ENCODE assay signal across 1 cellular context in genomic region chr20:62487564-62488086, GRCh38.
TF ChIP-seq lines count a peak whose summit lies in the region.

No MANE protein-coding gene starts in this region.

TF ChIP-seq in HepG2, 621 proteins besides CTCF, POLR2A, EP300 and RAD21 (continued from another document and continues in another):
- TF ChIP-seq, protein P1, sequence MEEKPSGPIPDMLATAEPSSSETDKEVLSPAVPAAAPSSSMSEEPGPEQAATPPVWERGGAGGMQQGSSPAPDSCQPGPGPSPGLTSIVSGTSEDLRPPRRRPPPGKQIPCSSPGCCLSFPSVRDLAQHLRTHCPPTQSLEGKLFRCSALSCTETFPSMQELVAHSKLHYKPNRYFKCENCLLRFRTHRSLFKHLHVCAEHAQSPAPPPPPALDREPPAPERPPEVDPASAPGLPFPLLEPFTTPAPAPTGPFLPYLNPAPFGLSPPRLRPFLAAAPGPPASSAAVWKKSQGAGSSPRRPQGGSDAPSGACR (CRISPR knock-in tag; IDR thresholded peaks at IDR 0.05) = no peak
- TF ChIP-seq NFE2L2 (IDR thresholded peaks at IDR 0.05; ENCODE audit: low read length) (no peak), TAF1 (CRISPR knock-in tag; IDR thresholded peaks at IDR 0.05) (peak; percentile 30; the same call in 1 of the 2 replicates), ZNF331 (CRISPR knock-in tag; IDR thresholded peaks at IDR 0.05) (peak; percentile 64; the same call in 1 of the 2 replicates), ZMYM2 (CRISPR knock-in tag; IDR thresholded peaks at IDR 0.05) (no peak), ZNF850 (CRISPR knock-in tag; conservative IDR thresholded peaks at IDR 0.05) (no peak), ZBTB7A (CRISPR knock-in tag; IDR thresholded peaks at IDR 0.05) (peak; percentile 61; the same call in 1 of the 2 replicates), ELF4 (CRISPR knock-in tag; IDR thresholded peaks at IDR 0.05; ENCODE audit: borderline replicate concordance) (no peak), ZNF703 (CRISPR knock-in tag; IDR thresholded peaks at IDR 0.05; ENCODE audit: borderline replicate concordance) (no peak), ATF5 (CRISPR knock-in tag; IDR thresholded peaks at IDR 0.05; ENCODE audit: low read depth) (no peak), MLX (CRISPR knock-in tag; IDR thresholded peaks at IDR 0.05) (no peak), TOE1 (CRISPR knock-in tag; IDR thresholded peaks at IDR 0.05) (no peak), NFKBIZ (CRISPR knock-in tag; IDR thresholded peaks at IDR 0.05) (no peak), NCOA5 (CRISPR knock-in tag; IDR thresholded peaks at IDR 0.05) (no peak), POLR2AphosphoS5 (IDR thresholded peaks at IDR 0.05; ENCODE audit: low read depth, low read length) (no peak), ZNF710 (CRISPR knock-in tag; IDR thresholded peaks at IDR 0.05; ENCODE audit: borderline replicate concordance) (0 out of 2 replicates have a peak, but pooled peaks have one; percentile 40), SOX5 (CRISPR knock-in tag; IDR thresholded peaks at IDR 0.05; ENCODE audit: borderline replicate concordance) (0 out of 2 replicates have a peak, but pooled peaks have one; percentile 30), ZNF263 (CRISPR knock-in tag; IDR thresholded peaks at IDR 0.05) (no peak), PCBP1 (IDR thresholded peaks at IDR 0.05; ENCODE audit: borderline replicate concordance, low read depth, low read length) (peak; percentile 88; the same call in 1 of the 2 replicates), SMYD3 (CRISPR knock-in tag; IDR thresholded peaks at IDR 0.05) (no peak), AHR (CRISPR knock-in tag; IDR thresholded peaks at IDR 0.05) (no peak), MAFG (CRISPR knock-in tag; IDR thresholded peaks at IDR 0.05) (no peak), DMAP1 (CRISPR knock-in tag; IDR thresholded peaks at IDR 0.05) (0 out of 2 replicates have a peak, but pooled peaks have one; percentile 33), ZNF326 (CRISPR knock-in tag; IDR thresholded peaks at IDR 0.05; ENCODE audit: borderline replicate concordance) (no peak), ZZZ3 (CRISPR knock-in tag; IDR thresholded peaks at IDR 0.05; ENCODE audit: borderline replicate concordance) (no peak), MED8 (CRISPR knock-in tag; IDR thresholded peaks at IDR 0.05; ENCODE audit: insufficient replicate concordance) (no peak), TGIF2 (CRISPR knock-in tag; IDR thresholded peaks at IDR 0.05) (no peak), ZNF883 (CRISPR knock-in tag; IDR thresholded peaks at IDR 0.05; ENCODE audit: not compliant biosample characterization) (no peak), ZNF367 (CRISPR knock-in tag; IDR thresholded peaks at IDR 0.05; ENCODE audit: borderline replicate concordance) (no peak), XRCC5 (optimal IDR thresholded peaks at IDR 0.05; ENCODE audit: low read length) (peak; percentile 71), ZNF552 (CRISPR knock-in tag; IDR thresholded peaks at IDR 0.05; ENCODE audit: borderline replicate concordance) (no peak), STAT5B (CRISPR knock-in tag; IDR thresholded peaks at IDR 0.05) (no peak), LCORL (IDR thresholded peaks at IDR 0.05) (no peak), LCORL (CRISPR knock-in tag; IDR thresholded peaks at IDR 0.05) (no peak), TEAD3 (CRISPR knock-in tag; optimal IDR thresholded peaks at IDR 0.05; ENCODE audit: borderline replicate concordance) (peak; percentile 38), HNRNPUL1 (IDR thresholded peaks at IDR 0.05; ENCODE audit: low read depth, low read length) (no peak), AGO2 (optimal IDR thresholded peaks at IDR 0.05; ENCODE audit: low read depth, low read length) (no peak), ZNF562 (CRISPR knock-in tag; IDR thresholded peaks at IDR 0.05; ENCODE audit: borderline replicate concordance) (no peak), NBN (conservative IDR thresholded peaks at IDR 0.05) (no peak), KLF6 (CRISPR knock-in tag; IDR thresholded peaks at IDR 0.05) (no peak), PRMT3 (CRISPR knock-in tag; IDR thresholded peaks at IDR 0.05; ENCODE audit: borderline replicate concordance, low read depth) (0 out of 2 replicates have a peak, but pooled peaks have one; percentile 69), ZNF17 (CRISPR knock-in tag; IDR thresholded peaks at IDR 0.05) (no peak), ZNF629 (CRISPR knock-in tag; conservative IDR thresholded peaks at IDR 0.05) (no peak), ZNF530 (CRISPR knock-in tag; IDR thresholded peaks at IDR 0.05; ENCODE audit: low read depth) (no peak), RFXAP (CRISPR knock-in tag; IDR thresholded peaks at IDR 0.05; ENCODE audit: borderline replicate concordance) (no peak; the same call in 1 of the 2 replicates), MATR3 (CRISPR knock-in tag; IDR thresholded peaks at IDR 0.05) (no peak), SYNCRIP (IDR thresholded peaks at IDR 0.05; ENCODE audit: insufficient read depth, low read depth, low read length) (no peak), ZNF350 (CRISPR knock-in tag; IDR thresholded peaks at IDR 0.05; ENCODE audit: borderline replicate concordance, low read depth) (no peak), SIX1 (CRISPR knock-in tag; IDR thresholded peaks at IDR 0.05; ENCODE audit: borderline replicate concordance) (no peak), ZNF800 (CRISPR knock-in tag; IDR thresholded peaks at IDR 0.05) (no peak), EEA1 (CRISPR knock-in tag; IDR thresholded peaks at IDR 0.05; ENCODE audit: borderline replicate concordance) (no peak), ZNF138 (CRISPR knock-in tag; IDR thresholded peaks at IDR 0.05; ENCODE audit: low read depth) (no peak)
- TF ChIP-seq, protein P2, sequence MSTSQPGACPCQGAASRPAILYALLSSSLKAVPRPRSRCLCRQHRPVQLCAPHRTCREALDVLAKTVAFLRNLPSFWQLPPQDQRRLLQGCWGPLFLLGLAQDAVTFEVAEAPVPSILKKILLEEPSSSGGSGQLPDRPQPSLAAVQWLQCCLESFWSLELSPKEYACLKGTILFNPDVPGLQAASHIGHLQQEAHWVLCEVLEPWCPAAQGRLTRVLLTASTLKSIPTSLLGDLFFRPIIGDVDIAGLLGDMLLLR (CRISPR knock-in tag; IDR thresholded peaks at IDR 0.05) = no peak
- TF ChIP-seq, protein P3, sequence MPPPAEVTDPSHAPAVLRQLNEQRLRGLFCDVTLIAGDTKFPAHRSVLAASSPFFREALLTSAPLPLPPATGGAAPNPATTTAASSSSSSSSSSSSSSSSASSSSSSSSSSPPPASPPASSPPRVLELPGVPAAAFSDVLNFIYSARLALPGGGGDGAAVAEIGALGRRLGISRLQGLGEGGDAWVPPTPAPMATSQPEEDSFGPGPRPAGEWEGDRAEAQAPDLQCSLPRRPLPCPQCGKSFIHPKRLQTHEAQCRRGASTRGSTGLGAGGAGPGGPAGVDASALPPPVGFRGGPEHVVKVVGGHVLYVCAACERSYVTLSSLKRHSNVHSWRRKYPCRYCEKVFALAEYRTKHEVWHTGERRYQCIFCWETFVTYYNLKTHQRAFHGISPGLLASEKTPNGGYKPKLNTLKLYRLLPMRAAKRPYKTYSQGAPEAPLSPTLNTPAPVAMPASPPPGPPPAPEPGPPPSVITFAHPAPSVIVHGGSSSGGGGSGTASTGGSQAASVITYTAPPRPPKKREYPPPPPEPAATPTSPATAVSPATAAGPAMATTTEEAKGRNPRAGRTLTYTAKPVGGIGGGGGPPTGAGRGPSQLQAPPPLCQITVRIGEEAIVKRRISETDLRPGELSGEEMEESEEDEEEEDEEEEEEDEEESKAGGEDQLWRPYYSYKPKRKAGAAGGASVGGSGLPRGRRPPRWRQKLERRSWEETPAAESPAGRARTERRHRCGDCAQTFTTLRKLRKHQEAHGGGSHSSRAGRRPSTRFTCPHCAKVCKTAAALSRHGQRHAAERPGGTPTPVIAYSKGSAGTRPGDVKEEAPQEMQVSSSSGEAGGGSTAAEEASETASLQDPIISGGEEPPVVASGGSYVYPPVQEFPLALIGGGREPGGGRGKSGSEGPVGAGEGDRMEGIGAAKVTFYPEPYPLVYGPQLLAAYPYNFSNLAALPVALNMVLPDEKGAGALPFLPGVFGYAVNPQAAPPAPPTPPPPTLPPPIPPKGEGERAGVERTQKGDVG (CRISPR knock-in tag; IDR thresholded peaks at IDR 0.05; ENCODE audit: borderline replicate concordance) = no peak
- TF ChIP-seq, protein P4, sequence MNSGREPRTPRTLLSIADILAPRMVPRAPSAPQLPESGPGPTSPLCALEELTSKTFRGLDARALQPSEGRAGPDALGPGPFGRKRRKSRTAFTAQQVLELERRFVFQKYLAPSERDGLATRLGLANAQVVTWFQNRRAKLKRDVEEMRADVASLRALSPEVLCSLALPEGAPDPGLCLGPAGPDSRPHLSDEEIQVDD (CRISPR knock-in tag; IDR thresholded peaks at IDR 0.05; ENCODE audit: borderline replicate concordance) = no peak
- TF ChIP-seq, protein P5, sequence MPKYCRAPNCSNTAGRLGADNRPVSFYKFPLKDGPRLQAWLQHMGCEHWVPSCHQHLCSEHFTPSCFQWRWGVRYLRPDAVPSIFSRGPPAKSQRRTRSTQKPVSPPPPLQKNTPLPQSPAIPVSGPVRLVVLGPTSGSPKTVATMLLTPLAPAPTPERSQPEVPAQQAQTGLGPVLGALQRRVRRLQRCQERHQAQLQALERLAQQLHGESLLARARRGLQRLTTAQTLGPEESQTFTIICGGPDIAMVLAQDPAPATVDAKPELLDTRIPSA (CRISPR knock-in tag; IDR thresholded peaks at IDR 0.05; ENCODE audit: borderline replicate concordance) = no peak
- TF ChIP-seq, protein P6, sequence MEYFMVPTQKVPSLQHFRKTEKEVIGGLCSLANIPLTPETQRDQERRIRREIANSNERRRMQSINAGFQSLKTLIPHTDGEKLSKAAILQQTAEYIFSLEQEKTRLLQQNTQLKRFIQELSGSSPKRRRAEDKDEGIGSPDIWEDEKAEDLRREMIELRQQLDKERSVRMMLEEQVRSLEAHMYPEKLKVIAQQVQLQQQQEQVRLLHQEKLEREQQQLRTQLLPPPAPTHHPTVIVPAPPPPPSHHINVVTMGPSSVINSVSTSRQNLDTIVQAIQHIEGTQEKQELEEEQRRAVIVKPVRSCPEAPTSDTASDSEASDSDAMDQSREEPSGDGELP (IDR thresholded peaks at IDR 0.05; ENCODE audit: borderline replicate concordance, low read depth) = peak; percentile 15; the same call in 1 of the 2 replicates
- TF ChIP-seq, protein P7, sequence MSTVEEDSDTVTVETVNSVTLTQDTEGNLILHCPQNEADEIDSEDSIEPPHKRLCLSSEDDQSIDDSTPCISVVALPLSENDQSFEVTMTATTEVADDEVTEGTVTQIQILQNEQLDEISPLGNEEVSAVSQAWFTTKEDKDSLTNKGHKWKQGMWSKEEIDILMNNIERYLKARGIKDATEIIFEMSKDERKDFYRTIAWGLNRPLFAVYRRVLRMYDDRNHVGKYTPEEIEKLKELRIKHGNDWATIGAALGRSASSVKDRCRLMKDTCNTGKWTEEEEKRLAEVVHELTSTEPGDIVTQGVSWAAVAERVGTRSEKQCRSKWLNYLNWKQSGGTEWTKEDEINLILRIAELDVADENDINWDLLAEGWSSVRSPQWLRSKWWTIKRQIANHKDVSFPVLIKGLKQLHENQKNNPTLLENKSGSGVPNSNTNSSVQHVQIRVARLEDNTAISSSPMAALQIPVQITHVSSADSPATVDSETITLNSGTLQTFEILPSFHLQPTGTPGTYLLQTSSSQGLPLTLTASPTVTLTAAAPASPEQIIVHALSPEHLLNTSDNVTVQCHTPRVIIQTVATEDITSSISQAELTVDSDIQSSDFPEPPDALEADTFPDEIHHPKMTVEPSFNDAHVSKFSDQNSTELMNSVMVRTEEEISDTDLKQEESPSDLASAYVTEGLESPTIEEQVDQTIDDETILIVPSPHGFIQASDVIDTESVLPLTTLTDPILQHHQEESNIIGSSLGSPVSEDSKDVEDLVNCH (CRISPR knock-in tag; IDR thresholded peaks at IDR 0.05) = no peak
- TF ChIP-seq, protein P8, sequence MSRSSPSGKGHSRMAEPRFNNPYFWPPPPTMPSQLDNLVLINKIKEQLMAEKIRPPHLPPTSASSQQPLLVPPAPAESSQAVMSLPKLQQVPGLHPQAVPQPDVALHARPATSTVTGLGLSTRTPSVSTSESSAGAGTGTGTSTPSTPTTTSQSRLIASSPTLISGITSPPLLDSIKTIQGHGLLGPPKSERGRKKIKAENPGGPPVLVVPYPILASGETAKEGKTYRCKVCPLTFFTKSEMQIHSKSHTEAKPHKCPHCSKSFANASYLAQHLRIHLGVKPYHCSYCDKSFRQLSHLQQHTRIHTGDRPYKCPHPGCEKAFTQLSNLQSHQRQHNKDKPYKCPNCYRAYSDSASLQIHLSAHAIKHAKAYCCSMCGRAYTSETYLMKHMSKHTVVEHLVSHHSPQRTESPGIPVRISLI (CRISPR knock-in tag; IDR thresholded peaks at IDR 0.05; ENCODE audit: borderline replicate concordance) = no peak
